Comparison of ENCODE assay signal across 14 cellular contexts in the genomic region with DNA sequence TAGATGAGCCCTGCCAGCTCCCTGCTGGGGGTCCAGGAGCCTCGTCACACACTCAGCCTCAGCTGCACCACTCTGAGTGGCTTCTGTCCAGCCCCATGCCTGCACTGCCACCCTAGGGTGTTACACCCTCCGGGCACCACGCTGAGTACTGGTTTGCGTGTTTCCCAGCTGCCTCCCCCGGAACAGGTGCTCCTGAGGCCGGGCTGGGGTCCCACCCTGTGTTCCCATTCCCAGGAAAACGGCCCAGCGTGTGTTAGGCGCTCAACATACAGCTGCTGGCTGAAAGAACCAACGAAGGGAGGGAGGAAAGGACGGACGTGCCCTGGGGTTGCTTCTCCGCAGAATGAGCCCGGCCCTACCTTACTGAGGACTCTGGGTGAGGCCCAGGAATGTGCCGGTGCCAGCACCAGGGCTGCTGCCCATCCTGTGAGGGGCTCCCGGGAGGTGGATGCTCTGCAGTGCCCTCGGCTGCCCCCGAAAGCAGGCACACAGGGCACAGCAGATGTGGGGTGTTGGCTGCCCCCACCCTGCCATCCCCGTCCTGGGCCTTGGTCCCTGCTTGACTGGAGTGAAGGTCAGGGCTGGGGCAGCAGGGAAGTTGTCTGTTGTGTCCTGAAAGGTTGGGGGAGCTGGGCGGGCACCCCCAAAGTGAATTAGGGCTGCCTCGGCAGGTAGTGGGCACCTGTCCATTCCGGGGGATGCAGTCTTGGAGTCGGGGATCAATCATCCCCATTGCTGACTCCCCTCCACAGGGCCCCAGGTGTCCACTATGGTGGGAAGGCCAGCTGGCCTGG. TPM values are rescaled to one million over a fixed set of nuclear protein-coding genes. Genes with fewer than 3 reads are reported as not detected.
DNase-seq lines count a peak whose midpoint lies in the region; ATAC-seq and TF ChIP-seq lines count a peak whose summit lies in the region.
"Had no signal": no experiment of that assay in that cellular context is flagged by ENCODE, and none has a peak within 500 bp of the region (broad histone marks: within the 10 kb centered on the region; RNA-seq: fewer than 3 reads in every experiment).

No MANE protein-coding gene starts in this region.

- 86% methylated on average over 23 of the region's 23 CpGs for WGBS in right cardiac atrium

- TF ChIP-seq CTCF in HCT116 (IDR thresholded peaks at IDR 0.05 in 2 of 3, conservative IDR thresholded peaks at IDR 0.05 in 1 of 3; ENCODE audit: borderline replicate concordance in 1 of 3, insufficient read depth in 1 of 3, low read depth in 2 of 3, low read length in 2 of 3), result no peak
- TF ChIP-seq CTCF in CD14-positive monocyte (IDR thresholded peaks at IDR 0.05), result no peak
- no peak for TF ChIP-seq CTCF in dorsolateral prefrontal cortex (IDR thresholded peaks at IDR 0.05 in 54 of 56, conservative IDR thresholded peaks at IDR 0.05 in 2 of 56; ENCODE audit: low read depth in 1 of 56, partially characterized antibody in 56 of 56)

- peak overlapping the region; percentile 89 for H3K4me2 ChIP-seq in HCT116 (ENCODE audit: low read length)

- H3K36me3 ChIP-seq in HCT116 (ENCODE audit: control insufficient read depth in 1 of 2, insufficient read depth in 2 of 2, low read length in 2 of 2), result peaks cover 3 to 31% of the 10 kb centered on the region in 2 experiments; a peak in 2 of 4 replicates

- H3K9me3 Mint-ChIP-seq in stimulated activated effector memory CD8-positive, alpha-beta T cell treated with anti-CD3 and anti-CD28 coated beads, Interleukin-12 subunit alpha, Interleukin-12 subunit beta, amount 100 ng/mL, for 72 hours, result peaks cover 4% of the 10 kb centered on the region
- peaks cover 3 to 13% (median 9%) of the 10 kb centered on the region in 7 donors for H3K9me3 Mint-ChIP-seq in CD14-positive monocyte
- peaks cover 4 to 7% of the 10 kb centered on the region in 2 donors for H3K9me3 Mint-ChIP-seq in activated T-cell treated with anti-CD3 and anti-CD28 coated beads, Interleukin-2, amount 50 U/mL, for 72 hours

- CTCF ChIA-PET in HCT116 (lab: Charles Lee), result interaction anchor here (0.8 to 1.7 kb wide), 4 partner anchors 10 to 60 kb away, joined by 3 to 13 read pairs (median 3); no protein-coding TSS in a partner anchor

- H3K27me3 ChIP-seq in HCT116 (ENCODE audit: insufficient read depth, low read length) (no peaks in the 10 kb centered on the region), right cardiac atrium (ENCODE audit: control insufficient read depth, insufficient read depth) (no peaks in the 10 kb centered on the region), dorsolateral prefrontal cortex (no peaks in the 10 kb centered on the region)

- intact Hi-C loops in HCT116 (cut with micrococcal nuclease) (loop anchor here (1.0 kb wide), 1 partner anchor 8 kb away; no protein-coding TSS in a partner anchor), right cardiac atrium (cut with DNase I) (no loop called here), CD14-positive monocyte (cut with micrococcal nuclease) (no loop called here), dorsolateral prefrontal cortex (cut with DNase I) (no loop called here)

- RAD21 ChIA-PET in HCT116 (lab: Charles Lee; ENCODE audit: low non-redundant PET in 1 of 2, low total read pairs in 2 of 2, uncharacterized antibody in 2 of 2, unreplicated experiment in 2 of 2), result interaction anchor here (1.1 to 1.3 kb wide), 4 partner anchors 9 to 49 kb away, joined by 3 to 4 read pairs (median 3); no protein-coding TSS in a partner anchor

- H3K4me3 ChIP-seq in HCT116 (replicated peaks in 1 of 2; ENCODE audit: low read depth in 1 of 2, low read length in 2 of 2), result peak overlapping the region; percentile 19 to 52
- no peak overlapping the region for H3K4me3 ChIP-seq in right cardiac atrium (ENCODE audit: low read length)
- no peak overlapping the region for H3K4me3 ChIP-seq in dorsolateral prefrontal cortex

- H3K27ac ChIP-seq in HCT116 (ENCODE audit: low read depth, low read length), result peak overlapping the region; percentile 99
- H3K27ac ChIP-seq in right cardiac atrium (ENCODE audit: low read length), result no peak overlapping the region
- peak overlapping the region in 2 of 59 donors; percentile 28 to 37 for H3K27ac ChIP-seq in dorsolateral prefrontal cortex

- POLR2A ChIA-PET in HCT116 (lab: Charles Lee), result interaction anchor here (0.7 to 2.0 kb wide), 3 partner anchors 13 to 18 kb away, joined by 4 to 12 read pairs (median 6); a partner anchor contains a TSS

- no TSS peak for BruUV-seq in HCT116 (replicated peaks; lab: Mats Ljungman, UMichigan)

- no peak overlapping the region for H3K4me3 Mint-ChIP-seq in stimulated activated effector memory CD8-positive, alpha-beta T cell treated with anti-CD3 and anti-CD28 coated beads, Interleukin-12 subunit alpha, Interleukin-12 subunit beta, amount 100 ng/mL, for 72 hours
- no peak overlapping the region for H3K4me3 Mint-ChIP-seq in CD14-positive monocyte
- no peak overlapping the region for H3K4me3 Mint-ChIP-seq in activated T-cell treated with anti-CD3 and anti-CD28 coated beads, Interleukin-2, amount 50 U/mL, for 72 hours
- H3K4me3 Mint-ChIP-seq: activated CD8-positive, alpha-beta memory T cell treated with anti-CD3 and anti-CD28 coated beads, Interleukin-2, amount 10 ng/mL, durations not matched to agents 7 days and 5 days; nephron progenitor cell had no signal

- ATAC-seq in HCT116 (peak; percentile 57), right cardiac atrium (no peak), GM18511 (IDR thresholded peaks at IDR 0.05; ENCODE audit: unreplicated experiment) (no peak)
- peak; percentile 4 for ATAC-seq in stimulated activated effector memory CD8-positive, alpha-beta T cell treated with anti-CD3 and anti-CD28 coated beads, Interleukin-12 subunit alpha, Interleukin-12 subunit beta, amount 100 ng/mL, for 72 hours
- no peak for ATAC-seq in activated T-cell treated with anti-CD3 and anti-CD28 coated beads, Interleukin-2, amount 50 U/mL, for 72 hours (replicated peaks in 1 of 2)
- ATAC-seq: activated CD8-positive, alpha-beta memory T cell treated with anti-CD3 and anti-CD28 coated beads, Interleukin-2, amount 10 ng/mL, durations not matched to agents 7 days and 5 days had no signal

- DNase-seq in HCT116 (ENCODE audit: low read depth, low spot score) (no peak), SW480 (ENCODE audit: low spot score) (peak; percentile 55), right cardiac atrium (peak; percentile 11 to 56 (median 37)), CD14-positive monocyte (ENCODE audit: low spot score) (no peak), dorsolateral prefrontal cortex (no peak)
- DNase-seq in stimulated activated effector memory CD8-positive, alpha-beta T cell treated with anti-CD3 and anti-CD28 coated beads, Interleukin-12 subunit alpha, Interleukin-12 subunit beta, amount 100 ng/mL, for 72 hours (ENCODE audit: low spot score in 2 of 2), result no peak
- DNase-seq in activated T-cell treated with anti-CD3 and anti-CD28 coated beads, Interleukin-2, amount 50 U/mL, for 72 hours, result no peak
- DNase-seq: activated CD4-positive, CD25-positive, alpha-beta regulatory T cell treated with anti-CD3 and anti-CD28 coated beads, Interleukin-2, amount 50 U/mL, for 72 hours; activated CD8-positive, alpha-beta memory T cell treated with anti-CD3 and anti-CD28 coated beads, Interleukin-2, amount 10 ng/mL, durations not matched to agents 7 days and 5 days; activated naive CD4-positive, alpha-beta T cell treated with anti-CD3 and anti-CD28 coated beads, Interleukin-2, amount 50 U/mL, for 16 hours; HCEC 1CT; NCI-H146; nephron progenitor cell had no signal

- no peaks in the 10 kb centered on the region for H3K4me1 Mint-ChIP-seq in stimulated activated effector memory CD8-positive, alpha-beta T cell treated with anti-CD3 and anti-CD28 coated beads, Interleukin-12 subunit alpha, Interleukin-12 subunit beta, amount 100 ng/mL, for 72 hours
- H3K4me1 Mint-ChIP-seq in CD14-positive monocyte, result no peaks in the 10 kb centered on the region
- no peaks in the 10 kb centered on the region for H3K4me1 Mint-ChIP-seq in activated T-cell treated with anti-CD3 and anti-CD28 coated beads, Interleukin-2, amount 50 U/mL, for 72 hours (ENCODE audit: low read depth)
- H3K4me1 Mint-ChIP-seq: activated CD8-positive, alpha-beta memory T cell treated with anti-CD3 and anti-CD28 coated beads, Interleukin-2, amount 10 ng/mL, durations not matched to agents 7 days and 5 days had no signal

- no peak for TF ChIP-seq RAD21 in HCT116 (IDR thresholded peaks at IDR 0.05; ENCODE audit: low read depth)

- H2AFZ ChIP-seq in HCT116 (ENCODE audit: low read depth, low read length, poor library complexity, severe bottlenecking), result no peak overlapping the region

- H3K36me3 Mint-ChIP-seq in stimulated activated effector memory CD8-positive, alpha-beta T cell treated with anti-CD3 and anti-CD28 coated beads, Interleukin-12 subunit alpha, Interleukin-12 subunit beta, amount 100 ng/mL, for 72 hours, result no peaks in the 10 kb centered on the region
- H3K36me3 Mint-ChIP-seq in CD14-positive monocyte, result no peaks in the 10 kb centered on the region
- H3K36me3 Mint-ChIP-seq in activated T-cell treated with anti-CD3 and anti-CD28 coated beads, Interleukin-2, amount 50 U/mL, for 72 hours (ENCODE audit: insufficient read depth in 2 of 2), result peaks cover 5 to 6% of the 10 kb centered on the region in 2 donors
- H3K36me3 Mint-ChIP-seq: activated CD8-positive, alpha-beta memory T cell treated with anti-CD3 and anti-CD28 coated beads, Interleukin-2, amount 10 ng/mL, durations not matched to agents 7 days and 5 days had no signal

- peaks cover 38% of the 10 kb centered on the region for H3K79me2 ChIP-seq in HCT116 (ENCODE audit: insufficient read depth, low read length)

- TF ChIP-seq POLR2A in HCT116 (IDR thresholded peaks at IDR 0.05; ENCODE audit: borderline replicate concordance, extremely low read depth, insufficient read depth, insufficient read length), result no peak

- H3K9ac ChIP-seq in HCT116 (ENCODE audit: low read length), result peak overlapping the region; percentile 74

- H3K27ac Mint-ChIP-seq in stimulated activated effector memory CD8-positive, alpha-beta T cell treated with anti-CD3 and anti-CD28 coated beads, Interleukin-12 subunit alpha, Interleukin-12 subunit beta, amount 100 ng/mL, for 72 hours, result no peak overlapping the region
- H3K27ac Mint-ChIP-seq in CD14-positive monocyte, result no peak overlapping the region
- no peak overlapping the region for H3K27ac Mint-ChIP-seq in activated T-cell treated with anti-CD3 and anti-CD28 coated beads, Interleukin-2, amount 50 U/mL, for 72 hours
- H3K27ac Mint-ChIP-seq: activated CD8-positive, alpha-beta memory T cell treated with anti-CD3 and anti-CD28 coated beads, Interleukin-2, amount 10 ng/mL, durations not matched to agents 7 days and 5 days; nephron progenitor cell had no signal

- H3K27me3 Mint-ChIP-seq in CD14-positive monocyte (ENCODE audit: low read depth in 3 of 3), result peaks cover 0 to 2% (median under 1%) of the 10 kb centered on the region in 3 donors
- H3K27me3 Mint-ChIP-seq in activated T-cell treated with anti-CD3 and anti-CD28 coated beads, Interleukin-2, amount 50 U/mL, for 72 hours (ENCODE audit: low read depth), result no peaks in the 10 kb centered on the region
- H3K27me3 Mint-ChIP-seq: activated CD8-positive, alpha-beta memory T cell treated with anti-CD3 and anti-CD28 coated beads, Interleukin-2, amount 10 ng/mL, durations not matched to agents 7 days and 5 days had no signal

- H4K20me1 ChIP-seq in HCT116 (ENCODE audit: insufficient read depth), result no peaks in the 10 kb centered on the region

- H3K9me2 ChIP-seq in HCT116 (ENCODE audit: insufficient read depth), result no peaks in the 10 kb centered on the region

- H3K4me1 ChIP-seq in HCT116 (ENCODE audit: control insufficient read depth in 1 of 2, insufficient read depth in 2 of 2, low read length in 2 of 2), result peaks cover 31 to 54% of the 10 kb centered on the region in 2 experiments
- H3K4me1 ChIP-seq in right cardiac atrium (ENCODE audit: control insufficient read depth, insufficient read depth, low read length), result peaks cover 3% of the 10 kb centered on the region

- H3K9me3 ChIP-seq in HCT116 (ENCODE audit: control insufficient read depth in 1 of 2, insufficient read depth in 1 of 2, low read depth in 1 of 2, low read length in 2 of 2), result no peaks in the 10 kb centered on the region
- H3K9me3 ChIP-seq in right cardiac atrium (ENCODE audit: control insufficient read depth, low read length), result no peaks in the 10 kb centered on the region

RNA-seq across cellular contexts. Expression of a gene that starts 16.3 kb away (rescaled TPM):
- 321 TPM for total RNA-seq in HCT116 (2021; ENCODE audit: unreplicated experiment)
- polyA plus RNA-seq in HCT116 (2012), result 190 and 217 TPM in 2 replicates
- total RNA-seq in right cardiac atrium, result 10 to 100 TPM; 77.4 to 97.9 (median 86.8) TPM
- 93.7 TPM for polyA plus RNA-seq in right cardiac atrium
- not detected for polyA plus RNA-seq in CD14-positive monocyte
- under 1 TPM; 0.86 to 0.99 TPM for total RNA-seq in activated T-cell treated with anti-CD3 and anti-CD28 coated beads, Interleukin-2, amount 50 U/mL, for 72 hours
- 100 to 1,000 TPM in 30 of 120 experiments, 10 to 100 TPM in 90; 31.1 to 179 (median 80.7) TPM for total RNA-seq in dorsolateral prefrontal cortex

RNA-seq across cellular contexts. Expression of a gene that starts 36.1 kb away (rescaled TPM):
- total RNA-seq in HCT116 (2021; ENCODE audit: unreplicated experiment) (2,488 TPM), right cardiac atrium (100 to 1,000 TPM; 703 to 815 (median 736) TPM), dorsolateral prefrontal cortex (100 to 1,000 TPM; 411 to 983 (median 581) TPM)
- polyA plus RNA-seq in HCT116 (2012), result 5,598 and 10,032 TPM in 2 replicates
- polyA plus RNA-seq in right cardiac atrium (2,060 TPM), CD14-positive monocyte (100 to 1,000 TPM; 799 to 968 TPM)
- total RNA-seq in activated T-cell treated with anti-CD3 and anti-CD28 coated beads, Interleukin-2, amount 50 U/mL, for 72 hours, result 1,000 to 10,000 TPM; 2,573 to 2,599 TPM

RNA-seq across cellular contexts. Expression of a gene that starts 48.0 kb away (rescaled TPM):
- total RNA-seq in HCT116 (2021; ENCODE audit: unreplicated experiment) (158 TPM), right cardiac atrium (10 to 100 TPM; 65.0 to 80.9 (median 73.4) TPM), dorsolateral prefrontal cortex (10 to 100 TPM; 41.7 to 76.3 (median 60.3) TPM)
- polyA plus RNA-seq in HCT116 (2012), result 196 and 200 TPM in 2 replicates
- polyA plus RNA-seq in right cardiac atrium (87.5 TPM), CD14-positive monocyte (10 to 100 TPM; 72.5 to 81.5 TPM)
- total RNA-seq in activated T-cell treated with anti-CD3 and anti-CD28 coated beads, Interleukin-2, amount 50 U/mL, for 72 hours, result 100 to 1,000 TPM in 1 of 2 donors, 10 to 100 TPM in 1; 95.4 to 114 TPM

RNA-seq across cellular contexts. Expression of a gene that starts 56.3 kb away (rescaled TPM):
- 8.9 TPM for total RNA-seq in HCT116 (2021; ENCODE audit: unreplicated experiment)
- polyA plus RNA-seq in HCT116 (2012), result 8.1 and 9.5 TPM in 2 replicates
- 10 to 100 TPM; 12.3 to 29.4 (median 16.3) TPM for total RNA-seq in right cardiac atrium
- 10.9 TPM for polyA plus RNA-seq in right cardiac atrium
- under 1 TPM; 0.60 to 0.61 TPM for polyA plus RNA-seq in CD14-positive monocyte
- total RNA-seq in activated T-cell treated with anti-CD3 and anti-CD28 coated beads, Interleukin-2, amount 50 U/mL, for 72 hours, result 1 to 10 TPM; 7.1 to 8.3 TPM
- 10 to 100 TPM in 99 of 120 experiments, 1 to 10 TPM in 21; 7.0 to 18.7 (median 11.9) TPM for total RNA-seq in dorsolateral prefrontal cortex

Comparison
In these comparisons a context has a peak if more than half of its experiments do, and no peak if none do; other contexts are left out.
1. ATAC-seq: peak in HCT116 (single experiment) and stimulated activated effector memory CD8-positive, alpha-beta T cell treated with anti-CD3 and anti-CD28 coated beads, Interleukin-12 subunit alpha, Interleukin-12 subunit beta, amount 100 ng/mL, for 72 hours (single experiment); none in right cardiac atrium (0 of 2), GM18511 (single experiment) and activated T-cell treated with anti-CD3 and anti-CD28 coated beads, Interleukin-2, amount 50 U/mL, for 72 hours (0 of 2).
2. DNase-seq: peak in SW480 (single experiment) and right cardiac atrium (3 of 3); none in HCT116 (single experiment), stimulated activated effector memory CD8-positive, alpha-beta T cell treated with anti-CD3 and anti-CD28 coated beads, Interleukin-12 subunit alpha, Interleukin-12 subunit beta, amount 100 ng/mL, for 72 hours (0 of 2), CD14-positive monocyte (single experiment), activated T-cell treated with anti-CD3 and anti-CD28 coated beads, Interleukin-2, amount 50 U/mL, for 72 hours (0 of 2) and dorsolateral prefrontal cortex (0 of 10).
3. H3K4me3 ChIP-seq: peak in HCT116 (2 of 2); none in right cardiac atrium (single experiment) and dorsolateral prefrontal cortex (0 of 59).
4. RNA of a gene that starts 16.3 kb away (total RNA-seq): 321 TPM in HCT116 (single experiment), 77.4 to 97.9 TPM in right cardiac atrium and 31.1 to 179 TPM in dorsolateral prefrontal cortex; 0.86 to 0.99 TPM in activated T-cell treated with anti-CD3 and anti-CD28 coated beads, Interleukin-2, amount 50 U/mL, for 72 hours; every median in the first group is over 10 times any median in the second.